In genomic region chr9:126719677-126720435, GRCh38 we compare ENCODE assay signal across 8 cellular contexts.
DNase-seq lines count a peak whose midpoint lies in the region; FAIRE-seq and TF ChIP-seq lines count a peak whose summit lies in the region.

No MANE protein-coding gene starts in this region.

- intact Hi-C loops in activated T-helper 2 cell treated with anti-CD3 and anti-CD28 coated beads, Interferon-gamma antibody, Interleukin-2, Interleukin-4, amounts not matched to agents 10 μg/mL and 5 μg/mL and 100 μg/mL, durations not matched to agents 14 hours and 24 hours and 36 hours (cut with micrococcal nuclease) = no loop called here
- intact Hi-C loops in tibial artery (cut with DNase I; ENCODE audit: low total_unique reads) = no loop called here

- peaks cover 35% of the 10 kb centered on the region for H3K4me1 Mint-ChIP-seq in activated T-helper 2 cell treated with anti-CD3 and anti-CD28 coated beads, Interferon-gamma antibody, Interleukin-2, Interleukin-4, amounts not matched to agents 10 μg/mL and 5 μg/mL and 100 μg/mL, durations not matched to agents 14 hours and 24 hours and 36 hours (ENCODE audit: low read depth)
- peaks cover 20% of the 10 kb centered on the region for H3K4me1 Mint-ChIP-seq in osteocyte (ENCODE audit: unreplicated experiment)

- DNase-seq in GM12865 (ENCODE audit: low read depth) (peak; percentile 89), HUDEP-2 (lab: John Stamatoyannopoulos, UW; ENCODE audit: unreplicated experiment in 76 of 76) (peak in 62 of 76 experiments; percentile 7 to 74 (median 44)), SHP77 treated with DMSO at 0.1 percent for 48 hours (lab: John Stamatoyannopoulos, UW) (peak; percentile 27), frontal cortex (ENCODE audit: low spot score in 2 of 2) (peak; percentile 28 to 39), osteocyte (ENCODE audit: extremely low spot score, unreplicated experiment) (peak; percentile 92), tibial artery (peak; percentile 80 to 86), DMS114 treated with DMSO at 0.1 percent for 48 hours (lab: John Stamatoyannopoulos, UW; ENCODE audit: unreplicated experiment) (no peak)
- peak; percentile 84 for DNase-seq in activated T-helper 2 cell treated with anti-CD3 and anti-CD28 coated beads, Interferon-gamma antibody, Interleukin-2, Interleukin-4, amounts not matched to agents 10 μg/mL and 5 μg/mL and 100 μg/mL, durations not matched to agents 14 hours and 24 hours and 36 hours (ENCODE audit: low spot score)

- H3K36me3 ChIP-seq in tibial artery = no peaks in the 10 kb centered on the region

- peak overlapping the region; percentile 65 for H3K27ac Mint-ChIP-seq in activated T-helper 2 cell treated with anti-CD3 and anti-CD28 coated beads, Interferon-gamma antibody, Interleukin-2, Interleukin-4, amounts not matched to agents 10 μg/mL and 5 μg/mL and 100 μg/mL, durations not matched to agents 14 hours and 24 hours and 36 hours
- H3K27ac Mint-ChIP-seq in osteocyte (ENCODE audit: unreplicated experiment) = peak overlapping the region; percentile 84

- peaks cover 0 to 58% of the 10 kb centered on the region in 2 donors for H3K27me3 ChIP-seq in tibial artery

- TF ChIP-seq CTCF in GM12865 (IDR thresholded peaks at IDR 0.05; ENCODE audit: insufficient read depth, low read depth, low read length, missing control alignments) (no peak), osteocyte (IDR thresholded peaks at IDR 0.05) (no peak), tibial artery (IDR thresholded peaks at IDR 0.05) (no peak)

- H3K27me3 Mint-ChIP-seq in activated T-helper 2 cell treated with anti-CD3 and anti-CD28 coated beads, Interferon-gamma antibody, Interleukin-2, Interleukin-4, amounts not matched to agents 10 μg/mL and 5 μg/mL and 100 μg/mL, durations not matched to agents 14 hours and 24 hours and 36 hours (ENCODE audit: low read depth) = peaks cover 20% of the 10 kb centered on the region
- H3K27me3 Mint-ChIP-seq in osteocyte (ENCODE audit: unreplicated experiment) = peaks cover 21% of the 10 kb centered on the region

- no peaks in the 10 kb centered on the region for H3K9me3 Mint-ChIP-seq in activated T-helper 2 cell treated with anti-CD3 and anti-CD28 coated beads, Interferon-gamma antibody, Interleukin-2, Interleukin-4, amounts not matched to agents 10 μg/mL and 5 μg/mL and 100 μg/mL, durations not matched to agents 14 hours and 24 hours and 36 hours
- no peaks in the 10 kb centered on the region for H3K9me3 Mint-ChIP-seq in osteocyte (ENCODE audit: unreplicated experiment)

- peaks cover 0 to 22% (median 14%) of the 10 kb centered on the region in 4 donors for H3K4me1 ChIP-seq in tibial artery

- H3K27ac ChIP-seq in tibial artery = no peak overlapping the region

- H3K4me3 ChIP-seq in GM12865 (ENCODE audit: low read depth, low read length) (no peak overlapping the region), tibial artery (no peak overlapping the region)

- no peak overlapping the region for H3K4me3 Mint-ChIP-seq in activated T-helper 2 cell treated with anti-CD3 and anti-CD28 coated beads, Interferon-gamma antibody, Interleukin-2, Interleukin-4, amounts not matched to agents 10 μg/mL and 5 μg/mL and 100 μg/mL, durations not matched to agents 14 hours and 24 hours and 36 hours (ENCODE audit: low read depth)
- H3K4me3 Mint-ChIP-seq in osteocyte (ENCODE audit: unreplicated experiment) = no peak overlapping the region

- FAIRE-seq in frontal cortex (lab: Jason Lieb, UNC) = no peak

- no peaks in the 10 kb centered on the region for H3K36me3 Mint-ChIP-seq in activated T-helper 2 cell treated with anti-CD3 and anti-CD28 coated beads, Interferon-gamma antibody, Interleukin-2, Interleukin-4, amounts not matched to agents 10 μg/mL and 5 μg/mL and 100 μg/mL, durations not matched to agents 14 hours and 24 hours and 36 hours (ENCODE audit: low read depth)
- H3K36me3 Mint-ChIP-seq in osteocyte (ENCODE audit: unreplicated experiment) = no peaks in the 10 kb centered on the region

- no peaks in the 10 kb centered on the region for H3K9me3 ChIP-seq in tibial artery
